16 cellular contexts compared by ENCODE assay signal in the genomic region with DNA sequence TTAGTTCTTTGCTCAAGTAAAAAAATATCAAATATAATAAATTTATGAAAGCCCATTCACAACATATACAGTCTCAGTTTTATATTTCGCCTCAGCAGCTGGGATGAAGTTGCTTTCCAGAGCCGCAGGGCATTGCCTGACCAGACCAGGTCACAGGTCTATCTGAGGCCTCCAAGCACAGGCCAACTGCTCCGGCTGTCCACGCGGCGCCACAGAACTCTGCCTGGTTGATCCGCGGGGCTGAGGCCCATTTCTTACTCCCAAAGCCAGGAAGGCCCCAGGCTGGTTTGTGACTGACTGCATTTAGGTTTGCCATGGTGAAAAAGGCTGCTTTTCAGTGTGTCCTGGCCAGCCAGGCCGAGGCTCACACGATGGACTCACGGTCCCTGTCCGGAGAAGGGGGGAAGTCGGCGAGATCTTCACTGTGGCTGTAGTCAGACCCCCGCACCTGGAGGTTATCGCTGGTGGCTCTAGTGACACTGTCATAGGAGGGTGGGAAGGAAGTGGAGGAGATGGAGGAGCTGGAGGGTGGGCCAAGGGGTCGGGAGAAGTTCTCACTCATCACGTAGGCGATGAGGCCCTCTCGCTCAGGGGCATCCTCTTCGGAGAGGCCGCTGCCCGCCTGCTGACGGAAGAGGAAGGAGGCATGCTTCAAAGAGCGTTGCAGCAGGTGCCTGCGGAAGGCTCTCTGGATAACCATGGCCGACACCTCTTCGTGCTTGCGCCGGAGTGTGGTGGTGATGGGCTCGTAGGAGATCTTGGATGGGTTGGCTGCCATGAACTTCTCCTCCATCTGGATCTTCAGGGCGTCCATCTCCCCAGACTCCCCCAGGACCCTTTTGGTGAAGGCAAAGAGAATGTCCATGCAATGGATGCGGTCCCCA.
"Had no signal": no experiment of that assay in that cellular context is flagged by ENCODE, and none has a peak within 500 bp of the region (broad histone marks: within the 10 kb centered on the region; RNA-seq: fewer than 3 reads in every experiment).

No MANE protein-coding gene starts in this region.

- H3K27ac ChIP-seq: esophagus muscularis mucosa, ovary, upper lobe of left lung had no signal

- FAIRE-seq: astrocyte, keratinocyte had no signal

- ATAC-seq: activated CD8-positive, alpha-beta T cell treated with anti-CD3 and anti-CD28 coated beads, Interleukin-2, amount 10 ng/mL, durations not matched to agents 7 days and 5 days; SK-N-SH treated with all-trans-retinoic acid at 6 μM for 48 hours had no signal

- H3K36me3 ChIP-seq: ovary, upper lobe of left lung had no signal

- H3K4me3 ChIP-seq: esophagus muscularis mucosa, ovary, upper lobe of left lung had no signal

- H3K27me3 ChIP-seq: esophagus muscularis mucosa, ovary, upper lobe of left lung had no signal

- H3K9me3 ChIP-seq: ovary had no signal

- DNase-seq: activated CD4-positive, alpha-beta T cell treated with anti-CD3 and anti-CD28 coated beads for 1 hour; activated CD8-positive, alpha-beta T cell treated with anti-CD3 and anti-CD28 coated beads, Interleukin-2, amount 10 ng/mL, durations not matched to agents 7 days and 5 days; activated naive CD4-positive, alpha-beta T cell treated with anti-CD3 and anti-CD28 coated beads, Interleukin-2, amount 50 U/mL, for 16 hours; activated T-cell treated with anti-CD3 and anti-CD28 coated beads for 4 hours; mesendoderm; ovary; SHP77; stimulated activated CD4-positive, alpha-beta T cell treated with anti-CD3 and anti-CD28 coated beads, Interleukin-12 subunit alpha, Interleukin-12 subunit beta, amount 100 ng/mL, for 4 hours; stimulated activated naive CD4-positive, alpha-beta T cell treated with Interleukin-2 at 50 U/mL for 16 hours; T-helper 1 cell; T1000 had no signal

- H3K4me1 ChIP-seq: upper lobe of left lung had no signal
